14 cellular contexts compared by ENCODE assay signal in the genomic region with DNA sequence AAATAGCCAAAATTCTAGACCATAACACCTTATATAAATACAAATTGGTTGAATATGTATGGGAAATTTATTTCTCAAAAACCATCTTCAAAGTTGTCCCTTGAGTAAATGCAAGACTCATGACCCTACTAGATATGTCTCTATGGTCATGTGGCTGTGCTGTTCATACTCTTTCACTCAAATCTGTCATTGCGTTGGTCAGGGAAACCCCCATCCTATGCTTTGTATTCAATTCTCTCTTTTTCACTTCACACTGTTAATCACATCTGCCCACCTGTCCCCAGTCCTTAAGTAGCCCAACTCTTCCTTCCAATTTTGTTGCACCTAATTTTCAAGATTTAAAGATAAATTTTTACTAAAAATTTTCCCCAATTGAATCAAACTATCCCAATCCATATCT. TPM values are rescaled to one million over a fixed set of nuclear protein-coding genes. Genes with fewer than 3 reads are reported as not detected.
DNase-seq lines count a peak whose midpoint lies in the region; ATAC-seq and TF ChIP-seq lines count a peak whose summit lies in the region.
"Had no signal": no experiment of that assay in that cellular context is flagged by ENCODE, and none has a peak within 500 bp of the region (broad histone marks: within the 10 kb centered on the region; RNA-seq: fewer than 3 reads in every experiment).

No MANE protein-coding gene starts in this region.

- no peak overlapping the region for H2AFZ ChIP-seq in mammary epithelial cell (ENCODE audit: low read depth, low read length)

- H3K36me3 ChIP-seq in mammary epithelial cell (ENCODE audit: insufficient read depth, low read length) (no peaks in the 10 kb centered on the region), stomach (no peaks in the 10 kb centered on the region)
- H3K36me3 ChIP-seq: BLaER1 had no signal

- no peak overlapping the region for H3K4me2 ChIP-seq in mammary epithelial cell (ENCODE audit: insufficient read depth, low read depth, low read length)
- H3K4me2 ChIP-seq: BLaER1 had no signal

- H3K9me3 ChIP-seq in mammary epithelial cell (replicated peaks; ENCODE audit: insufficient read depth, low read length) (no peaks in the 10 kb centered on the region), stomach (no peaks in the 10 kb centered on the region)
- H3K9me3 ChIP-seq: BLaER1 had no signal

- H3K4me1 ChIP-seq in mammary epithelial cell (ENCODE audit: insufficient read depth, low read length): no peaks in the 10 kb centered on the region
- no peaks in the 10 kb centered on the region for H3K4me1 ChIP-seq in stomach
- H3K4me1 ChIP-seq: BLaER1 had no signal

- WGBS in mammary epithelial cell (ENCODE audit: low coverage, missing lambda C conversion rate): 73% methylated on average over 1 of the region's 1 CpG
- 69 to 92% (median 79%) methylated on average over 1 of the region's 1 CpG for WGBS in stomach, 5 donors

- H3K79me2 ChIP-seq in mammary epithelial cell (ENCODE audit: insufficient read depth, low read length): no peaks in the 10 kb centered on the region

- H3K9ac ChIP-seq in mammary epithelial cell (ENCODE audit: insufficient read depth, low read length): no peak overlapping the region
- H3K9ac ChIP-seq: BLaER1 had no signal

- intact Hi-C loops in mammary epithelial cell (cut with micrococcal nuclease) (no loop called here), stomach (cut with DNase I; ENCODE audit: low total_unique reads) (no loop called here)

- H3K27me3 ChIP-seq in mammary epithelial cell (ENCODE audit: insufficient read depth, low read length) (no peaks in the 10 kb centered on the region), stomach (no peaks in the 10 kb centered on the region)
- H3K27me3 ChIP-seq: BLaER1 had no signal

- H3K4me3 ChIP-seq in mammary epithelial cell (replicated peaks in 1 of 3; ENCODE audit: insufficient read depth in 1 of 3, low read depth in 2 of 3, low read length in 3 of 3) (no peak overlapping the region), stomach (no peak overlapping the region)
- H3K4me3 ChIP-seq: BLaER1 had no signal

- ATAC-seq in GM18505 (IDR thresholded peaks at IDR 0.05; ENCODE audit: unreplicated experiment): peak; percentile 98
- peak; percentile 81 for ATAC-seq in GM19438 (IDR thresholded peaks at IDR 0.05; ENCODE audit: low read depth, unreplicated experiment)
- ATAC-seq in HG02798 (IDR thresholded peaks at IDR 0.05; ENCODE audit: poor library complexity, unreplicated experiment): peak; percentile 97
- ATAC-seq in HG03457 (IDR thresholded peaks at IDR 0.05; ENCODE audit: unreplicated experiment): peak; percentile 92

- TF ChIP-seq CTCF in mammary epithelial cell (conservative IDR thresholded peaks at IDR 0.05 in 1 of 2, IDR thresholded peaks at IDR 0.05 in 1 of 2; ENCODE audit: extremely low read depth in 1 of 2, insufficient read depth in 1 of 2, low read depth in 1 of 2, low read length in 2 of 2): no peak
- TF ChIP-seq CTCF in stomach (IDR thresholded peaks at IDR 0.05): no peak

- TF ChIP-seq POLR2A in GM18505 (IDR thresholded peaks at IDR 0.05; ENCODE audit: borderline replicate concordance, extremely low read depth, insufficient read depth, insufficient read length) (no peak), stomach (IDR thresholded peaks at IDR 0.05) (no peak)

- no peak for DNase-seq in activated CD8-positive, alpha-beta memory T cell treated with anti-CD3 and anti-CD28 coated beads, Interleukin-2, amount 50 U/mL, for 4 hours
- no peak for DNase-seq in mammary epithelial cell
- DNase-seq in stomach: no peak
- no peak for DNase-seq in Kasumi-1 (lab: John Stamatoyannopoulos, UW)
- DNase-seq: activated gamma-delta T cell; central memory CD4-positive, alpha-beta T cell; kidney; NCI-H446; Right ventricle myocardium superior had no signal

- H3K27ac ChIP-seq in mammary epithelial cell (ENCODE audit: insufficient read depth, low read depth, low read length) (no peak overlapping the region), stomach (no peak overlapping the region)
- H3K27ac ChIP-seq: BLaER1 had no signal

- no peak for TF ChIP-seq EP300 in stomach (IDR thresholded peaks at IDR 0.05)

- CTCF ChIA-PET in mammary epithelial cell (lab: Charles Lee; ENCODE audit: low non-redundant PET): no interaction called here

- dilution Hi-C loops in mammary epithelial cell (cut with HindIII; ENCODE audit: low sequenced_read_pairs): no loop called here

- BruUV-seq in mammary epithelial cell (replicated peaks; lab: Mats Ljungman, UMichigan): no TSS peak

- peaks cover 2% of the 10 kb centered on the region for H4K20me1 ChIP-seq in mammary epithelial cell (ENCODE audit: insufficient read depth, low read length)
- H4K20me1 ChIP-seq: BLaER1 had no signal

- in situ Hi-C loops in mammary epithelial cell (cut with MboI; ENCODE audit: low sequenced_read_pairs in 2 of 2): no loop called here

RNA-seq across cellular contexts. Expression of a gene that starts 51.0 kb away (rescaled TPM):
- total RNA-seq in mammary epithelial cell: 1,000 to 10,000 TPM in 1 of 2 donors, 100 to 1,000 TPM in 1; 811 to 1,276 TPM
- 5,395 TPM for polyA plus RNA-seq in mammary epithelial cell
- 1,447 TPM for polyA minus RNA-seq in mammary epithelial cell
- total RNA-seq in stomach: 1,000 to 10,000 TPM in 1 of 5 donors, 100 to 1,000 TPM in 4; 256 to 1,823 (median 908) TPM
- 1,000 to 10,000 TPM; 3,295 to 4,053 (median 3,686) TPM for polyA plus RNA-seq in stomach
